ENCODE assay signal across 8 cellular contexts in genomic region chr20:30579824-30580438, GRCh38.
DNase-seq lines count a peak whose midpoint lies in the region; ATAC-seq, FAIRE-seq and TF ChIP-seq lines count a peak whose summit lies in the region.
"Not testable (repeated sequence)": the region's sequence is repeated elsewhere in the genome, so short reads cannot be mapped to it uniquely, and the experiment has no call there.

No MANE protein-coding gene starts in this region.

- peaks cover 17% of the 10 kb centered on the region for H3K9me3 Mint-ChIP-seq in progenitor cell of endocrine pancreas (ENCODE audit: low read depth)

- H2AFZ ChIP-seq in HepG2 (ENCODE audit: low read length): peak overlapping the region; percentile 80

- not testable (repeated sequence) for H3K79me2 ChIP-seq in HepG2 (ENCODE audit: insufficient read depth, low read length)

- not testable (repeated sequence) for TF ChIP-seq EP300 in HepG2 (IDR thresholded peaks at IDR 0.05; ENCODE audit: low read depth in 2 of 2, low read length in 2 of 2); HepG2 (CRISPR knock-in tag; IDR thresholded peaks at IDR 0.05; ENCODE audit: borderline replicate concordance)

- BruUV-seq in HepG2 (replicated peaks; lab: Mats Ljungman, UMichigan): not testable (repeated sequence)

- peak overlapping the region; percentile 59 for H3K27ac Mint-ChIP-seq in progenitor cell of endocrine pancreas

- DNase-seq in ELF-1 (ENCODE audit: low read depth, low spot score) (peak; percentile 95), NCI-H2029 (lab: John Stamatoyannopoulos, UW) (peak; percentile 2), SHP77 treated with DMSO at 0.1 percent for 48 hours (lab: John Stamatoyannopoulos, UW) (peak; percentile 96), caudate nucleus (lab: John Stamatoyannopoulos, UW) (peak in 54 of 61 donors; percentile 14 to 93 (median 70)), glomerular visceral epithelial cell (ENCODE audit: extremely low spot score) (peak; percentile 80), HepG2 (ENCODE audit: low spot score) (peak; percentile 93), urothelium cell line (ENCODE audit: low spot score) (peak; percentile 39)
- DNase-seq in progenitor cell of endocrine pancreas (ENCODE audit: low spot score, unreplicated experiment): not testable (repeated sequence)

- H3K9me3 ChIP-seq in HepG2 (ENCODE audit: low read length): not testable (repeated sequence)

- TF ChIP-seq CTCF in HepG2 (CRISPR knock-in tag; IDR thresholded peaks at IDR 0.05); progenitor cell of endocrine pancreas (IDR thresholded peaks at IDR 0.05; ENCODE audit: unreplicated experiment): not testable (repeated sequence)

- 17% methylated on average over 21 of the region's 27 CpGs for WGBS in HepG2 (ENCODE audit: low lambda C conversion rate)

- CTCF ChIA-PET in HepG2 (lab: Yijun Ruan, JAX; ENCODE audit: low intra/inter-chr PET ratio, low total read pairs): not testable (repeated sequence)

- peak overlapping the region; percentile 72 for H3K4me3 Mint-ChIP-seq in progenitor cell of endocrine pancreas (ENCODE audit: low read depth)

- H3K27ac ChIP-seq in caudate nucleus (ENCODE audit: low read depth, low read length): peak overlapping the region; percentile 55
- peak overlapping the region; percentile 26 for H3K27ac ChIP-seq in HepG2 (ENCODE audit: extremely low read length, insufficient read depth, low read length)

- intact Hi-C loops in HepG2 (cut with micrococcal nuclease; ENCODE audit: unreplicated experiment): not testable (repeated sequence)

- TF ChIP-seq RAD21 in HepG2 (CRISPR knock-in tag; IDR thresholded peaks at IDR 0.05): not testable (repeated sequence)

- TF ChIP-seq POLR2A in HepG2 (IDR thresholded peaks at IDR 0.05; ENCODE audit: insufficient read depth in 1 of 2, low read depth in 2 of 2, low read length in 2 of 2): peak; percentile 53 to 65

- not testable (repeated sequence) for H3K4me1 ChIP-seq in HepG2 (ENCODE audit: insufficient read depth, low read length)

- H3K36me3 Mint-ChIP-seq in progenitor cell of endocrine pancreas (ENCODE audit: insufficient read depth): not testable (repeated sequence)

- peak; percentile 100 for ATAC-seq in HepG2

- H3K9ac ChIP-seq in HepG2 (ENCODE audit: insufficient read depth, low read depth, low read length): peak overlapping the region; percentile 70

- H3K4me3 ChIP-seq in HepG2 (replicated peaks in 1 of 3; ENCODE audit: insufficient read depth in 1 of 3, low read depth in 2 of 3, low read length in 3 of 3): peak overlapping the region; percentile 68 to 72 (median 71)

- POLR2A ChIA-PET in HepG2 (lab: Yijun Ruan, JAX): interaction anchor here (1.0 kb wide), 1 partner anchor 1977 kb away, joined by 3 read pairs; no protein-coding TSS in a partner anchor

- in situ Hi-C loops in HepG2 (cut with HindIII; ENCODE audit: extremely low pct_ligation_motif_present, low pct_unique_long_range_greater_than_20kb): not testable (repeated sequence)

- H3K4me2 ChIP-seq in HepG2 (ENCODE audit: low read depth, low read length): peak overlapping the region; percentile 78

- not testable (repeated sequence) for H3K27me3 Mint-ChIP-seq in progenitor cell of endocrine pancreas

- H3K36me3 ChIP-seq in HepG2 (replicated peaks in 1 of 2; ENCODE audit: control insufficient read depth in 1 of 2, insufficient read depth in 2 of 2, low read length in 2 of 2): not testable (repeated sequence)

- H3K4me1 Mint-ChIP-seq in progenitor cell of endocrine pancreas (ENCODE audit: low read depth): not testable (repeated sequence)

- H4K20me1 ChIP-seq in HepG2 (ENCODE audit: insufficient read depth, low read length): not testable (repeated sequence)

- H3K27me3 ChIP-seq in HepG2 (ENCODE audit: control insufficient read depth in 1 of 2, insufficient read depth in 2 of 2, low read length in 2 of 2): not testable (repeated sequence)

- not testable (repeated sequence) for FAIRE-seq in HepG2 (lab: Jason Lieb, UNC); urothelium cell line (lab: Jason Lieb, UNC)

TF ChIP-seq in HepG2, 621 proteins besides CTCF, POLR2A, EP300 and RAD21 (continues in another document):
- 0 out of 2 replicates have a peak, but pooled peaks have one; percentile 62 for TF ChIP-seq ZSCAN20 (CRISPR knock-in tag; IDR thresholded peaks at IDR 0.05; ENCODE audit: borderline replicate concordance)
- peak; percentile 98 for TF ChIP-seq SIX4 (CRISPR knock-in tag; IDR thresholded peaks at IDR 0.05)
- TF ChIP-seq MYC (CRISPR knock-in tag; IDR thresholded peaks at IDR 0.05; ENCODE audit: borderline replicate concordance): peak; percentile 49; the same call in 1 of the 2 replicates
- 0 out of 2 replicates have a peak, but pooled peaks have one; percentile 65 for TF ChIP-seq IRF2 (CRISPR knock-in tag; IDR thresholded peaks at IDR 0.05)
- TF ChIP-seq SAP130 (CRISPR knock-in tag; IDR thresholded peaks at IDR 0.05; ENCODE audit: low read depth): peak; percentile 67; the same call in 1 of the 2 replicates
- TF ChIP-seq ZNF350 (CRISPR knock-in tag; IDR thresholded peaks at IDR 0.05; ENCODE audit: borderline replicate concordance, low read depth): 0 out of 2 replicates have a peak, but pooled peaks have one; percentile 48
- TF ChIP-seq ZBTB7B (CRISPR knock-in tag; IDR thresholded peaks at IDR 0.05): peak; percentile 54
- TF ChIP-seq ZNF605 (CRISPR knock-in tag; IDR thresholded peaks at IDR 0.05): 0 out of 2 replicates have a peak, but pooled peaks have one; percentile 42
- TF ChIP-seq SIX1 (CRISPR knock-in tag; IDR thresholded peaks at IDR 0.05; ENCODE audit: borderline replicate concordance): peak; percentile 96
- TF ChIP-seq GABPB1 (CRISPR knock-in tag; IDR thresholded peaks at IDR 0.05): peak; percentile 96
- peak; percentile 57 for TF ChIP-seq ZNF687 (CRISPR knock-in tag; IDR thresholded peaks at IDR 0.05)
- TF ChIP-seq ZSCAN25 (CRISPR knock-in tag; IDR thresholded peaks at IDR 0.05): 0 out of 2 replicates have a peak, but pooled peaks have one; percentile 46
- peak; percentile 98 for TF ChIP-seq ZNF574 (CRISPR knock-in tag; IDR thresholded peaks at IDR 0.05)
- TF ChIP-seq GMEB1 (CRISPR knock-in tag; IDR thresholded peaks at IDR 0.05; ENCODE audit: borderline replicate concordance): peak; percentile 26; the same call in 1 of the 2 replicates
